In the genomic region with DNA sequence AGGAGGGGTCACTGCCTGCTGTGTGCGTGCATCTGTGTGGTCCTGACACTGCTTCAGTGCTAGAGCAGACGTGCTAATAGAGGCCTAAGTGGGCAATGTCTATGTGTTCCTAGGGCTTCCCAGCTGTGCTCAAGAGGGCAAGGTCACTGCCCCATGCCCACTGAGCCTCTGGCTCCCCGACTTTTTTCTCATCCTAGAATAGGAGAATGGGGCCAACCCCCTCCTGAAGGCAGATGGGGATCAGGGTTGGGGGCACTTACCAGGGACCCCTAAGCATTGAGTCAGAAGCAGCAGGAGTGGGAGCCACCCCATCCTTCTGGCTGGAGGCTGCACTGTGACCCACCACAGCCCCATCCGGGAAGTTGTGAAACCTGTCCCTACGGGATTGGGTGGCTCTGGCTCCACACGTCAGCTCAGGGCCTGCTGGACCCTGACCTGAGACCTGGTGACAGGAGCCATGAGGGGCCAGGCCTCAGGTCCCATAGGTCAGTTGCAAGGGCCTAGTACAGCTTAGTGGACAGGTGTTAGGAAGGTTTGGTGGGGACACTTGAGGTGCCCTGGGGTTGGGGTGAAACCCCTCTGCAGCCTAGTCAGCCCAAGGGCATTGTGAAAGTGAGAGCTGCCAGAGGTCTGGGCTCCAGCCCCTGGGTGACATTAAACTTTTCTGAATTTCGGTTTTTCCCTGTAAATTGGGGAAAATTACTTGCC, we compare ENCODE assay signal across 8 cellular contexts. TPM values are rescaled to one million over a fixed set of nuclear protein-coding genes. Genes with fewer than 3 reads are reported as not detected.
DNase-seq lines count a peak whose midpoint lies in the region; ATAC-seq, FAIRE-seq and TF ChIP-seq lines count a peak whose summit lies in the region.
"Not testable (repeated sequence)": the region's sequence is repeated elsewhere in the genome, so short reads cannot be mapped to it uniquely, and the experiment has no call there.

No MANE protein-coding gene starts in this region.

- not testable (repeated sequence) for DNase-seq in astrocyte (ENCODE audit: low read depth); fibroblast of lung (ENCODE audit: low read depth in 2 of 2); sigmoid colon

- H3K9me3 Mint-ChIP-seq in astrocyte (ENCODE audit: unreplicated experiment) = not testable (repeated sequence)

- not testable (repeated sequence) for H4K20me1 ChIP-seq in astrocyte (ENCODE audit: insufficient read depth, low read length); fibroblast of lung (ENCODE audit: control insufficient read depth, extremely low read depth, insufficient read depth, low read length)

- peak overlapping the region; percentile 86 for H3K9ac ChIP-seq in astrocyte (ENCODE audit: low read length)
- H3K9ac ChIP-seq in fibroblast of lung (ENCODE audit: insufficient read depth, low read length) = not testable (repeated sequence)

- not testable (repeated sequence) for TF ChIP-seq EP300 in sigmoid colon (IDR thresholded peaks at IDR 0.05)

- H3K4me1 Mint-ChIP-seq in astrocyte (ENCODE audit: low read depth, unreplicated experiment) = not testable (repeated sequence)

- H3K27me3 Mint-ChIP-seq in astrocyte (ENCODE audit: low read depth, unreplicated experiment) = not testable (repeated sequence)

- not testable (repeated sequence) for H3K4me1 ChIP-seq in ACC112 (ENCODE audit: control insufficient read depth, insufficient read depth, low read length, unreplicated experiment); fibroblast of lung (ENCODE audit: control insufficient read depth, extremely low read depth, insufficient read depth, low read length); mesodermal cell (ENCODE audit: control insufficient read depth, insufficient read depth, low read length, poor library complexity, severe bottlenecking)
- H3K4me1 ChIP-seq in astrocyte (ENCODE audit: insufficient read depth, low read length) (peaks cover 11% of the 10 kb centered on the region), sigmoid colon (peaks cover 0 to 39% (median 34%) of the 10 kb centered on the region in 4 donors)

- peak overlapping the region; percentile 96 for H3K27ac Mint-ChIP-seq in astrocyte (ENCODE audit: unreplicated experiment)

- not testable (repeated sequence) for TF ChIP-seq CTCF in astrocyte (IDR thresholded peaks at IDR 0.05; ENCODE audit: insufficient read depth, low read depth, low read length); fibroblast of lung (conservative IDR thresholded peaks at IDR 0.05 in 1 of 2, IDR thresholded peaks at IDR 0.05 in 1 of 2; ENCODE audit: low read depth in 1 of 2, low read length in 2 of 2); sigmoid colon (IDR thresholded peaks at IDR 0.05)

- H3K36me3 ChIP-seq in ACC112 (ENCODE audit: insufficient read depth, low read length); astrocyte (ENCODE audit: insufficient read depth, low read length); fibroblast of lung (ENCODE audit: control insufficient read depth, insufficient read depth, low read length); mesodermal cell (ENCODE audit: control insufficient read depth, insufficient read depth, low read length): not testable (repeated sequence)
- peaks cover 3 to 11% (median 4%) of the 10 kb centered on the region in 4 donors for H3K36me3 ChIP-seq in sigmoid colon

- TF ChIP-seq POLR2A in sigmoid colon (IDR thresholded peaks at IDR 0.05) = not testable (repeated sequence)

- H3K27ac ChIP-seq in ACC112 (ENCODE audit: low read depth, low read length); fibroblast of lung (ENCODE audit: insufficient read depth, low read length): not testable (repeated sequence)
- H3K27ac ChIP-seq in astrocyte (ENCODE audit: low read depth, low read length) (peak overlapping the region; percentile 54), mesodermal cell (ENCODE audit: low read depth, low read length, severe bottlenecking) (peak overlapping the region; percentile 10), sigmoid colon (peak overlapping the region; percentile 64 to 81 (median 80))

- not testable (repeated sequence) for H3K36me3 Mint-ChIP-seq in astrocyte (ENCODE audit: low read depth, unreplicated experiment)

- not testable (repeated sequence) for H3K79me2 ChIP-seq in ACC112 (ENCODE audit: control insufficient read depth, insufficient read depth, low read length, unreplicated experiment)
- H3K79me2 ChIP-seq in astrocyte (ENCODE audit: insufficient read depth, low read length) = peaks cover 22% of the 10 kb centered on the region
- peaks cover 13% of the 10 kb centered on the region for H3K79me2 ChIP-seq in fibroblast of lung (ENCODE audit: control insufficient read depth, insufficient read depth, low read length)

- ATAC-seq in GM19397 (IDR thresholded peaks at IDR 0.05; ENCODE audit: unreplicated experiment) (peak; percentile 3), HG03439 (IDR thresholded peaks at IDR 0.05; ENCODE audit: unreplicated experiment) (peak; percentile 7), SK-N-SH treated with all-trans-retinoic acid at 6 μM for 48 hours (0 out of 3 replicates have a peak, but pooled peaks have one; percentile 0)

- H3K4me3 ChIP-seq in ACC112 (ENCODE audit: low read depth, low read length) = peak overlapping the region; percentile 95
- peak overlapping the region; percentile 67 for H3K4me3 ChIP-seq in astrocyte (ENCODE audit: insufficient read depth, low read depth, low read length)
- H3K4me3 ChIP-seq in fibroblast of lung (replicated peaks in 1 of 4; ENCODE audit: control extremely low read depth in 1 of 4, insufficient read depth in 1 of 4, low read depth in 3 of 4, low read length in 4 of 4) = peak overlapping the region; percentile 77 to 94 (median 87)
- H3K4me3 ChIP-seq in mesodermal cell (ENCODE audit: extremely low read depth, insufficient read depth, low read length, poor library complexity, severe bottlenecking) = peak overlapping the region; percentile 82
- H3K4me3 ChIP-seq in sigmoid colon = peak overlapping the region; percentile 82 to 95 (median 86)

- intact Hi-C loops in sigmoid colon (cut with DNase I) = not testable (repeated sequence)

- 100% methylated on average over 2 of the region's 7 CpGs for WGBS in mesodermal cell (ENCODE audit: insufficient coverage in 2 of 2), 2 experiments
- WGBS in sigmoid colon, 2 donors = 42 to 74% methylated on average over 7 of the region's 7 CpGs

- peak overlapping the region; percentile 95 for H3K4me3 Mint-ChIP-seq in astrocyte (ENCODE audit: unreplicated experiment)

- not testable (repeated sequence) for H3K27me3 ChIP-seq in ACC112 (ENCODE audit: insufficient read depth, low read length); astrocyte (ENCODE audit: insufficient read depth, low read length); fibroblast of lung (ENCODE audit: control insufficient read depth, insufficient read depth, low read length)
- peaks cover 0 to 28% (median 15%) of the 10 kb centered on the region in 3 donors for H3K27me3 ChIP-seq in sigmoid colon

- not testable (repeated sequence) for H3K9me3 ChIP-seq in astrocyte (ENCODE audit: insufficient read depth, low read depth, low read length); fibroblast of lung (ENCODE audit: control insufficient read depth, insufficient read depth, low read depth, low read length); mesodermal cell (ENCODE audit: control insufficient read depth, low read length); sigmoid colon

- peak overlapping the region; percentile 86 for H3K4me2 ChIP-seq in astrocyte (ENCODE audit: low read length)
- H3K4me2 ChIP-seq in fibroblast of lung (ENCODE audit: extremely low read depth, insufficient read depth, low read length) = peak overlapping the region; percentile 23

- H2AFZ ChIP-seq in ACC112 (ENCODE audit: low read length, unreplicated experiment) = peak overlapping the region; percentile 91
- peak overlapping the region; percentile 95 for H2AFZ ChIP-seq in astrocyte (ENCODE audit: low read depth, low read length)
- not testable (repeated sequence) for H2AFZ ChIP-seq in fibroblast of lung (ENCODE audit: low read length)

- FAIRE-seq in astrocyte (lab: Jason Lieb, UNC) = not testable (repeated sequence)

RNA-seq across cellular contexts. Expression of a gene that starts 0.8 kb away (rescaled TPM):
- total RNA-seq in astrocyte = 9.3 and 15.1 TPM in 2 replicates
- 5.1 and 6.6 TPM in 2 replicates for total RNA-seq in fibroblast of lung
- 3.5 and 4.0 TPM in 2 replicates for polyA plus RNA-seq in fibroblast of lung
- 2.7 and 4.4 TPM in 2 replicates for polyA plus RNA-seq in fibroblast of lung (2012)
- 0.71 and 3.9 TPM in 2 replicates for polyA minus RNA-seq in fibroblast of lung (ENCODE audit: low replicate concordance)
- polyA plus RNA-seq in mesodermal cell (2013, experiment 1 of 2) = 23.6 TPM
- polyA plus RNA-seq in mesodermal cell (2013, experiment 2 of 2) = 17.3 TPM
- total RNA-seq in sigmoid colon = 10 to 100 TPM in 2 of 4 donors, 1 to 10 TPM in 2; 3.9 to 12.5 (median 7.7) TPM
- polyA plus RNA-seq in sigmoid colon = 10 to 100 TPM in 1 of 3 donors, 1 to 10 TPM in 1, not detected in 1; 3.0 to 18.1 TPM

RNA-seq across cellular contexts. Expression of a gene that starts 0.9 kb away (rescaled TPM):
- total RNA-seq in astrocyte (40.9 and 49.8 TPM in 2 replicates), fibroblast of lung (19.5 and 27.1 TPM in 2 replicates), sigmoid colon (10 to 100 TPM; 16.5 to 29.4 (median 20.8) TPM)
- polyA plus RNA-seq in fibroblast of lung (16.5 and 21.8 TPM in 2 replicates), sigmoid colon (10 to 100 TPM; 12.5 to 28.6 (median 14.4) TPM)
- 22.2 and 24.0 TPM in 2 replicates for polyA plus RNA-seq in fibroblast of lung (2012)
- polyA minus RNA-seq in fibroblast of lung (ENCODE audit: low replicate concordance) = 70.8 and 71.8 TPM in 2 replicates
- polyA plus RNA-seq in mesodermal cell (2013, experiment 1 of 2) = 31.5 TPM
- polyA plus RNA-seq in mesodermal cell (2013, experiment 2 of 2) = 28.6 TPM

RNA-seq across cellular contexts. Expression of a gene that starts 14.3 kb away (rescaled TPM):
- total RNA-seq in astrocyte = 80.8 and 91.2 TPM in 2 replicates
- 110 and 137 TPM in 2 replicates for total RNA-seq in fibroblast of lung
- 52.6 and 75.7 TPM in 2 replicates for polyA plus RNA-seq in fibroblast of lung
- polyA plus RNA-seq in fibroblast of lung (2012) = 83.9 and 131 TPM in 2 replicates
- 184 and 328 TPM in 2 replicates for polyA minus RNA-seq in fibroblast of lung (ENCODE audit: low replicate concordance)
- 98.9 TPM for polyA plus RNA-seq in mesodermal cell (2013, experiment 1 of 2)
- polyA plus RNA-seq in mesodermal cell (2013, experiment 2 of 2) = 81.4 TPM
- total RNA-seq in sigmoid colon = 10 to 100 TPM; 49.0 to 64.8 (median 57.7) TPM
- 100 to 1,000 TPM in 1 of 3 donors, 10 to 100 TPM in 2; 64.9 to 102 (median 71.4) TPM for polyA plus RNA-seq in sigmoid colon

RNA-seq across cellular contexts. Expression of a gene that starts 31.0 kb away (rescaled TPM):
- total RNA-seq in astrocyte (0.16 TPM in 1 of 2 replicates, not detected in the other), fibroblast of lung (under 0.01 and 0.33 TPM in 2 replicates), sigmoid colon (under 1 TPM in 2 of 4 donors, not detected in 2; 0.71 to 0.82 TPM)
- polyA plus RNA-seq in fibroblast of lung (0.17 TPM in 1 of 2 replicates, not detected in the other), sigmoid colon (1 to 10 TPM in 1 of 3 donors, under 1 TPM in 1, not detected in 1; 0.46 to 1.2 TPM)
- polyA plus RNA-seq in fibroblast of lung (2012) = 0.43 and 0.73 TPM in 2 replicates
- polyA minus RNA-seq in fibroblast of lung (ENCODE audit: low replicate concordance) = not detected in 2 replicates
- 1.5 TPM for polyA plus RNA-seq in mesodermal cell (2013, experiment 1 of 2)
- 1.3 TPM for polyA plus RNA-seq in mesodermal cell (2013, experiment 2 of 2)

RNA-seq across cellular contexts. Expression of a gene that starts 35.3 kb away (rescaled TPM):
- total RNA-seq in astrocyte (21.4 and 24.6 TPM in 2 replicates), fibroblast of lung (13.6 and 14.4 TPM in 2 replicates), sigmoid colon (10 to 100 TPM in 2 of 4 donors, 1 to 10 TPM in 2; 9.9 to 14.3 (median 10.8) TPM)
- polyA plus RNA-seq in fibroblast of lung (13.7 and 18.3 TPM in 2 replicates), sigmoid colon (10 to 100 TPM; 25.2 to 57.5 (median 44.9) TPM)
- 20.5 and 36.0 TPM in 2 replicates for polyA plus RNA-seq in fibroblast of lung (2012)
- 38.8 and 48.3 TPM in 2 replicates for polyA minus RNA-seq in fibroblast of lung (ENCODE audit: low replicate concordance)
- 19.8 TPM for polyA plus RNA-seq in mesodermal cell (2013, experiment 1 of 2)
- polyA plus RNA-seq in mesodermal cell (2013, experiment 2 of 2) = 18.3 TPM
